In the genomic region with DNA sequence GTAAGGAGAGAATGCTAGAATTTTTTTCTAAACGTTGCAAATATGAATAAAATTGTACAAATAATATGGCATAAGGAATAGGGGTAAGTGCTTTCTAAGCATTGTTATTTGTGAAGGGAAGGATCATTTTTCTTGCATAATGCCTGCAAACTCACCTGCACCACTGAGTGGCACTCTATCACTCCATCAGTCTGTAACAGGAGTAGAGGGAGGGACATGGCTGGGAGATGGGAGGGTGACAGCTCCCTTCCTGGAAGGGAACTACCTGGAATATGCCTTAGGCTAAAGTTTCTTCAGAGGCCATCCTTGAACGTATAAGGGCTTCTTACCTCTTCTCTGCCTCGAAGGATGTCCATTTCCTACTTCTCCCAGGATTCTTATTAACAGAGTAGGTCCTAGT, we compare ENCODE assay signal across 9 cellular contexts. TPM values are rescaled to one million over a fixed set of nuclear protein-coding genes. Genes with fewer than 3 reads are reported as not detected.
DNase-seq lines count a peak whose midpoint lies in the region; ATAC-seq, FAIRE-seq and TF ChIP-seq lines count a peak whose summit lies in the region.
"Had no signal": no experiment of that assay in that cellular context is flagged by ENCODE, and none has a peak within 500 bp of the region (broad histone marks: within the 10 kb centered on the region; RNA-seq: fewer than 3 reads in every experiment).

No MANE protein-coding gene starts in this region.

- TF ChIP-seq EP300 in A549 (IDR thresholded peaks at IDR 0.05), result no peak

- peak; percentile 0 to 32 for DNase-seq in A549 (ENCODE audit: low read depth in 1 of 2, low spot score in 1 of 2)
- DNase-seq in HT-29 (ENCODE audit: low spot score), result peak; percentile 86
- DNase-seq in PC-3, result peak; percentile 85
- DNase-seq in iPS-NIHi11 (ENCODE audit: low spot score), result peak; percentile 72
- DNase-seq in stimulated activated CD4-positive, alpha-beta T cell treated with anti-CD3 and anti-CD28 coated beads, Interleukin-1b, Interleukin-23, amount 100 ng/mL, for 48 hours, result no peak
- DNase-seq in T-helper 1 cell, result no peak
- no peak for DNase-seq in NCI-H345 treated with DMSO at 0.1 percent for 48 hours (lab: John Stamatoyannopoulos, UW; ENCODE audit: unreplicated experiment)
- no peak for DNase-seq in frontal cortex (ENCODE audit: low spot score in 2 of 2)
- DNase-seq: activated T-cell treated with anti-CD3 and anti-CD28 coated beads, Interleukin-2, amount 50 U/mL, for 24 hours had no signal

- H4K20me1 ChIP-seq in PC-3 (ENCODE audit: low read length), result no peaks in the 10 kb centered on the region

- no peak overlapping the region for H3K9ac ChIP-seq in PC-3 (ENCODE audit: low read length)

- 30% methylated on average over 3 of the region's 3 CpGs for WGBS in A549 (ENCODE audit: missing lambda C conversion rate)

- no peaks in the 10 kb centered on the region for H3K9me3 ChIP-seq in A549
- H3K9me3 ChIP-seq in PC-3 (ENCODE audit: low read length), result no peaks in the 10 kb centered on the region

- peak; percentile 18; the same call in 1 of the 3 replicates for TF ChIP-seq CTCF in A549 (IDR thresholded peaks at IDR 0.05)
- TF ChIP-seq CTCF in PC-3 (conservative IDR thresholded peaks at IDR 0.05; ENCODE audit: low read depth, low read length), result peak; percentile 87

- H3F3A ChIP-seq in PC-3 (ENCODE audit: low read length, unreplicated experiment), result no peaks in the 10 kb centered on the region

- peak in 1 of 2 experiments; percentile 52; a peak in 1 of 6 replicates for ATAC-seq in A549
- peak; percentile 69 for ATAC-seq in PC-3

- H3K4me2 ChIP-seq in A549 (no peak overlapping the region), PC-3 (ENCODE audit: low read length) (no peak overlapping the region)

- no peak overlapping the region for H3K4me3 ChIP-seq in A549
- no peak overlapping the region for H3K4me3 ChIP-seq in PC-3 (ENCODE audit: low read length)

- H3K27ac ChIP-seq in A549, result no peak overlapping the region
- peak overlapping the region; percentile 59; the same call in 1 of the 2 replicates for H3K27ac ChIP-seq in PC-3 (ENCODE audit: low read length)

- H3K27me3 ChIP-seq in PC-3 (ENCODE audit: low read length), result no peaks in the 10 kb centered on the region

- FAIRE-seq in A549 (lab: Jason Lieb, UNC) (no peak), frontal cortex (lab: Jason Lieb, UNC) (no peak)

- H3K36me3 ChIP-seq in PC-3 (ENCODE audit: low read depth, low read length), result no peaks in the 10 kb centered on the region

- intact Hi-C loops in PC-3 (cut with micrococcal nuclease), result loop anchor here (1.0 to 10.0 kb wide), 8 partner anchors 95 to 1563 kb away; no protein-coding TSS in a partner anchor

- TF ChIP-seq RAD21 in A549 (conservative IDR thresholded peaks at IDR 0.05 in 1 of 2, IDR thresholded peaks at IDR 0.05 in 1 of 2), result peak; percentile 27 to 52; a peak in 3 of 5 replicates

- no peaks in the 10 kb centered on the region for H3K9me2 ChIP-seq in PC-3 (replicated peaks; ENCODE audit: low read length)

- CTCF ChIA-PET in A549 (lab: Yijun Ruan, JAX) (no interaction called here), PC-3 (lab: Charles Lee) (no interaction called here)

- H3K4me1 ChIP-seq in A549, result peaks cover 13% of the 10 kb centered on the region; the same call in 2 of the 3 replicates
- peaks cover 50% of the 10 kb centered on the region for H3K4me1 ChIP-seq in PC-3 (ENCODE audit: insufficient read depth, low read length)

- H2AFZ ChIP-seq in PC-3 (ENCODE audit: low read length), result no peak overlapping the region

- no peaks in the 10 kb centered on the region for H3K79me2 ChIP-seq in PC-3 (ENCODE audit: low read length)

- POLR2A ChIA-PET in A549 (lab: Yijun Ruan, JAX), result no interaction called here
- POLR2A ChIA-PET in PC-3 (lab: Charles Lee; ENCODE audit: unreplicated experiment), result interaction anchor here (0.7 kb wide), 1 partner anchor 111 kb away, joined by 4 read pairs; no protein-coding TSS in a partner anchor

- no peak for TF ChIP-seq POLR2A in A549 (IDR thresholded peaks at IDR 0.05; ENCODE audit: low read length)

- no TSS peak for BruUV-seq in PC-3 (replicated peaks; lab: Mats Ljungman, UMichigan)

TF ChIP-seq in A549, 52 proteins besides CTCF, POLR2A, EP300 and RAD21:
- TF ChIP-seq FOSB (CRISPR knock-in tag; IDR thresholded peaks at IDR 0.05), result no peak
- TF ChIP-seq GATA3 (IDR thresholded peaks at IDR 0.05; ENCODE audit: borderline replicate concordance), result no peak
- 0 out of 3 replicates have a peak, but pooled peaks have one; percentile 13 for TF ChIP-seq SMC3 (IDR thresholded peaks at IDR 0.05)
- TF ChIP-seq SREBF2 (IDR thresholded peaks at IDR 0.05), result no peak
TF ChIP-seq in A549: peak in this region for 1.

RNA-seq across cellular contexts. Expression of a gene that starts 3.0 kb away (rescaled TPM):
- polyA plus RNA-seq in A549 (2011; rRNA removed) (0.09 and 0.13 TPM in 2 replicates), A549 (2017; fragmentation: RNase III; extraction: RNeasy Plus Mini Kit Qiagen cat#74134 plus additional on column Dnase treatment) (0.08 to 0.35 TPM (median 0.28 TPM) in 3 replicates)
- 0.09 TPM in 1 of 2 replicates, not detected in the other for polyA plus RNA-seq in A549 (2012; cell fraction: cytosol; rRNA removed)
- polyA plus RNA-seq in A549 (2012; cell fraction: nucleus; rRNA removed), result not detected in 2 replicates
- 0.73 TPM in 1 of 2 replicates, not detected in the other for polyA minus RNA-seq in A549 (2011; rRNA and poly(A)+ RNA removed)
- total RNA-seq in HT-29 (2014; rRNA removed; shearing (Covaris generic)), result 4.4 and 9.4 TPM in 2 replicates
- total RNA-seq in PC-3 (2014; rRNA removed) (1.7 and 1.9 TPM in 2 replicates), frontal cortex (4.9 TPM)

Comparison
In these comparisons a context has a peak if more than half of its experiments do, and no peak if none do; other contexts are left out.
1. DNase-seq: peak in A549 (2 of 2), HT-29 (single experiment), PC-3 (single experiment) and iPS-NIHi11 (single experiment); none in stimulated activated CD4-positive, alpha-beta T cell treated with anti-CD3 and anti-CD28 coated beads, Interleukin-1b, Interleukin-23, amount 100 ng/mL, for 48 hours (single experiment), T-helper 1 cell (0 of 5), NCI-H345 treated with DMSO at 0.1 percent for 48 hours (single experiment) and frontal cortex (0 of 2).